In the genomic region with DNA sequence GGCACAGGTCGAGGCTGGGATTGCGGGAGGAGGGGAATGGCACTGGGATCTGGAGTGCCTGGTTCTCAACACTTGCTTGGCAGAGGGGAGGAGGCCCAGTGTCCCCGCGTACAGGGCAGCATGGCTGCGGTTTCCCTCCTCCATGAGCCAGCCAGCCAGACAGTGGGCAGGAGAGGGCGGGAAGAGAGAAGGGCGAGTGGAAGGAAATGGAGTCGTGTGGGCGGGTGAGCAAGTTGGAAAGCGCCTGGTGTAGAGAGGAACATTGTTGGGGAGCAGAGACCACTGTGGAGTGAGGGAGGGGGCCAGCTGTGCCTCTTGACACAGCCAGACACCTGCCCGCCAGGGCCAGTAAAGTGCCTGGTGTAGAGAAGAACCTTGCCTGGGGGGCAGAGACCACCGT, we compare ENCODE assay signal across 20 cellular contexts.
"Had no signal": no experiment of that assay in that cellular context is flagged by ENCODE, and none has a peak within 500 bp of the region (broad histone marks: within the 10 kb centered on the region; RNA-seq: fewer than 3 reads in every experiment).

No MANE protein-coding gene starts in this region.

- DNase-seq: activated CD4-positive, alpha-beta T cell treated with anti-CD3 and anti-CD28 coated beads for 1 hour; activated CD8-positive, alpha-beta memory T cell treated with anti-CD3 and anti-CD28 coated beads for 24 hours; activated effector memory CD4-positive, alpha-beta T cell treated with anti-CD3 and anti-CD28 coated beads, Interleukin-2, amount 50 U/mL, for 16 hours; activated T-cell treated with anti-CD3 and anti-CD28 coated beads, Interleukin-2, amount 50 U/mL, for 72 hours; adrenal gland; gastrocnemius medialis; head of caudate nucleus; small intestine; stimulated activated CD4-positive, alpha-beta T cell treated with anti-CD3 and anti-CD28 coated beads, Interleukin-15, amount 100 ng/mL, for 24 hours; stimulated activated CD4-positive, alpha-beta T cell treated with anti-CD3 and anti-CD28 coated beads, Interleukin-2, amount 100 ng/mL, for 48 hours; stomach; T1000 had no signal

- H3K27me3 Mint-ChIP-seq: activated naive CD4-positive, alpha-beta T cell treated with anti-CD3 and anti-CD28 coated beads, Interleukin-2, amount 50 U/mL, for 24 hours; type B pancreatic cell had no signal

- H3K9me3 ChIP-seq: adrenal gland, breast epithelium, gastrocnemius medialis, prostate gland, right atrium auricular region, stomach had no signal

- H3K27ac Mint-ChIP-seq: activated naive CD4-positive, alpha-beta T cell treated with anti-CD3 and anti-CD28 coated beads, Interleukin-2, amount 50 U/mL, for 24 hours; activated T-cell treated with anti-CD3 and anti-CD28 coated beads, Interleukin-2, amount 50 U/mL, for 72 hours; mesothelial cell of epicardium; type B pancreatic cell had no signal

- H3K4me3 ChIP-seq: adrenal gland, breast epithelium, coronary artery, gastrocnemius medialis, lung, prostate gland, right atrium auricular region, stomach had no signal

- H3K27me3 ChIP-seq: adrenal gland, breast epithelium, gastrocnemius medialis, right atrium auricular region, stomach had no signal

- H3K9me3 Mint-ChIP-seq: activated naive CD4-positive, alpha-beta T cell treated with anti-CD3 and anti-CD28 coated beads, Interleukin-2, amount 50 U/mL, for 24 hours; activated T-cell treated with anti-CD3 and anti-CD28 coated beads, Interleukin-2, amount 50 U/mL, for 72 hours; mesothelial cell of epicardium; type B pancreatic cell had no signal

- H3K36me3 Mint-ChIP-seq: mesothelial cell of epicardium, type B pancreatic cell had no signal

- H3K4me1 ChIP-seq: adrenal gland, breast epithelium, gastrocnemius medialis, prostate gland had no signal

- H3K27ac ChIP-seq: adrenal gland, breast epithelium, coronary artery, gastrocnemius medialis, prostate gland, right atrium auricular region had no signal

- H3K4me3 Mint-ChIP-seq: activated naive CD4-positive, alpha-beta T cell treated with anti-CD3 and anti-CD28 coated beads, Interleukin-2, amount 50 U/mL, for 24 hours; activated T-cell treated with anti-CD3 and anti-CD28 coated beads, Interleukin-2, amount 50 U/mL, for 72 hours; mesothelial cell of epicardium; type B pancreatic cell had no signal

- H3K36me3 ChIP-seq: adrenal gland, breast epithelium, gastrocnemius medialis, prostate gland, right atrium auricular region had no signal
